In the genomic region with DNA sequence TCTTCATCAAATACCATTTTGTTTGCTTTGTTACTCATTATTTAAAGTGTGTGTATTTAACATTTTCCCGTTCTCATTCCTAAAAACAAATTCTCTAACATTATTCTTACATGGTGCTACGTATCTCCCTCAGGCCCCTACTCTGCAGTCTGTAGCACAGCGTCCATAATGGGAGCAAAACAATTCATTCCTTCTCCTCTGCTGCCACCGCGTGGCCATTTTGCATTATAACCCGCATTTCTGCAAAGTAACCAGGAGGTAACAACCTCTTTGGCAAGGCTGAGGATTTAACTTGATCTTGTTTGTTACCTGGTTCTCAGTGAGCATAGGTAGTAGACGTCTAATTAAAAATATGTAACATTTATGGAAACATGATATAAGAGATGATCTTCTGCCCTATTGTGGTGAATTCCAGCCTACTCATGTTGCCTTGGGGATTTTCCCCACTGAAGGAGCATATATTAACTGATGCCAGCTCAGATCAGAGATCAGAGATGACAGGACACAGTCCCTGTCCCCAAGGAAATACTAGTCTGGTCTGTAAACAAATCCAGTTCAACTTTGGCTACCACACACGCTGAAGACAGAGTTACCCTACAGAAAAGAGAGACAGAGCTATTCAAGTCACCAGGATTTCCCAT, we compare ENCODE assay signal across 8 cellular contexts. TPM values are rescaled to one million over a fixed set of nuclear protein-coding genes. Genes with fewer than 3 reads are reported as not detected.
DNase-seq lines count a peak whose midpoint lies in the region; ATAC-seq and TF ChIP-seq lines count a peak whose summit lies in the region.

No MANE protein-coding gene starts in this region.

- H3K27ac Mint-ChIP-seq in activated T-helper 2 cell treated with anti-CD3 and anti-CD28 coated beads, Interferon-gamma antibody, Interleukin-2, Interleukin-4, amounts not matched to agents 10 μg/mL and 5 μg/mL and 100 μg/mL, durations not matched to agents 14 hours and 24 hours and 36 hours, result no peak overlapping the region

- no peaks in the 10 kb centered on the region for H4K20me1 ChIP-seq in GM23248 (ENCODE audit: insufficient read depth)
- H4K20me1 ChIP-seq in MM.1S (ENCODE audit: insufficient read depth, low read length), result no peaks in the 10 kb centered on the region

- no peak overlapping the region for H3K4me3 Mint-ChIP-seq in activated T-helper 2 cell treated with anti-CD3 and anti-CD28 coated beads, Interferon-gamma antibody, Interleukin-2, Interleukin-4, amounts not matched to agents 10 μg/mL and 5 μg/mL and 100 μg/mL, durations not matched to agents 14 hours and 24 hours and 36 hours (ENCODE audit: low read depth)

- H3K9me2 ChIP-seq in GM23248 (ENCODE audit: insufficient read depth), result no peaks in the 10 kb centered on the region
- no peaks in the 10 kb centered on the region for H3K9me2 ChIP-seq in MM.1S (replicated peaks; ENCODE audit: insufficient read depth, low read length)

- H3K4me3 ChIP-seq in GM23248 (no peak overlapping the region), MM.1S (ENCODE audit: low read length) (no peak overlapping the region), RWPE2 (ENCODE audit: severe bottlenecking) (no peak overlapping the region), foreskin fibroblast (ENCODE audit: low read depth in 1 of 2, low read length in 2 of 2) (no peak overlapping the region), tibial nerve (no peak overlapping the region)

- H3K9ac ChIP-seq in GM23248 (no peak overlapping the region), MM.1S (ENCODE audit: low read length) (no peak overlapping the region)

- peaks cover 2% of the 10 kb centered on the region for H3K27me3 Mint-ChIP-seq in activated T-helper 2 cell treated with anti-CD3 and anti-CD28 coated beads, Interferon-gamma antibody, Interleukin-2, Interleukin-4, amounts not matched to agents 10 μg/mL and 5 μg/mL and 100 μg/mL, durations not matched to agents 14 hours and 24 hours and 36 hours (ENCODE audit: low read depth)

- H3K27me3 ChIP-seq in GM23248 (replicated peaks; ENCODE audit: insufficient read depth) (no peaks in the 10 kb centered on the region), MM.1S (replicated peaks; ENCODE audit: insufficient read depth, low read length) (no peaks in the 10 kb centered on the region), RWPE2 (ENCODE audit: insufficient read depth, poor library complexity, severe bottlenecking) (no peaks in the 10 kb centered on the region), tibial nerve (no peaks in the 10 kb centered on the region)

- H3K36me3 Mint-ChIP-seq in activated T-helper 2 cell treated with anti-CD3 and anti-CD28 coated beads, Interferon-gamma antibody, Interleukin-2, Interleukin-4, amounts not matched to agents 10 μg/mL and 5 μg/mL and 100 μg/mL, durations not matched to agents 14 hours and 24 hours and 36 hours (ENCODE audit: low read depth), result peaks cover 1% of the 10 kb centered on the region

- H3K4me2 ChIP-seq in GM23248 (ENCODE audit: unreplicated experiment), result no peak overlapping the region
- H3K4me2 ChIP-seq in MM.1S (ENCODE audit: low read depth, low read length), result no peak overlapping the region

- H2AFZ ChIP-seq in GM23248 (no peak overlapping the region), MM.1S (ENCODE audit: low read length) (peak overlapping the region; percentile 40; the same call in 1 of the 2 replicates)

- TF ChIP-seq POLR2A in tibial nerve (IDR thresholded peaks at IDR 0.05), result no peak

- DNase-seq in DMS79 treated with DMSO at 0.1 percent for 48 hours (lab: John Stamatoyannopoulos, UW), result peak; percentile 89
- DNase-seq in GM23248, result peak; percentile 79
- peak; percentile 80 for DNase-seq in MM.1S
- no peak for DNase-seq in RWPE2 (ENCODE audit: low spot score)
- peak; percentile 52 for DNase-seq in activated T-helper 2 cell treated with anti-CD3 and anti-CD28 coated beads, Interferon-gamma antibody, Interleukin-2, Interleukin-4, amounts not matched to agents 10 μg/mL and 5 μg/mL and 100 μg/mL, durations not matched to agents 14 hours and 24 hours and 36 hours (ENCODE audit: low spot score)
- DNase-seq in foreskin fibroblast, result peak; percentile 61 to 89
- peak in 51 of 56 donors; percentile 7 to 86 (median 49) for DNase-seq in nucleus accumbens (lab: John Stamatoyannopoulos, UW)
- DNase-seq in tibial nerve (ENCODE audit: low spot score in 2 of 2), result peak; percentile 38 to 60

- H3F3A ChIP-seq in GM23248 (ENCODE audit: insufficient read depth) (no peaks in the 10 kb centered on the region; the same call in none of the 2 replicates), MM.1S (ENCODE audit: insufficient read depth, low read length) (no peaks in the 10 kb centered on the region)

- H3K4me1 ChIP-seq in GM23248 (ENCODE audit: insufficient read depth) (peaks cover 7% of the 10 kb centered on the region; the same call in 1 of the 2 replicates), MM.1S (ENCODE audit: low read length) (no peaks in the 10 kb centered on the region), RWPE2 (ENCODE audit: insufficient read depth, poor library complexity, severe bottlenecking) (no peaks in the 10 kb centered on the region), tibial nerve (peaks cover 0 to 10% (median 0%) of the 10 kb centered on the region in 4 donors)

- H3K79me2 ChIP-seq in GM23248 (ENCODE audit: insufficient read depth) (no peaks in the 10 kb centered on the region), MM.1S (ENCODE audit: low read length) (no peaks in the 10 kb centered on the region)

- TF ChIP-seq CTCF in MM.1S (IDR thresholded peaks at IDR 0.05; ENCODE audit: low read length) (peak; percentile 77), RWPE2 (IDR thresholded peaks at IDR 0.05; ENCODE audit: poor library complexity, severe bottlenecking) (peak; percentile 88), foreskin fibroblast (IDR thresholded peaks at IDR 0.05; ENCODE audit: low read depth, low read length) (peak; percentile 48), tibial nerve (IDR thresholded peaks at IDR 0.05) (peak; percentile 43 to 86 (median 56))

- intact Hi-C loops in activated T-helper 2 cell treated with anti-CD3 and anti-CD28 coated beads, Interferon-gamma antibody, Interleukin-2, Interleukin-4, amounts not matched to agents 10 μg/mL and 5 μg/mL and 100 μg/mL, durations not matched to agents 14 hours and 24 hours and 36 hours (cut with micrococcal nuclease), result loop anchor here (1.0 kb wide), 1 partner anchor 345 kb away; no protein-coding TSS in a partner anchor

- in situ Hi-C loops in GM23248 (cut with MboI), result loop anchor here (5.0 to 25.0 kb wide), 2 partner anchors 343 to 448 kb away; partner anchors contain the start of gene PTGS1

- no peak for TF ChIP-seq EP300 in tibial nerve (IDR thresholded peaks at IDR 0.05)

- H3K9me3 ChIP-seq in GM23248 (ENCODE audit: low read depth) (no peaks in the 10 kb centered on the region), MM.1S (replicated peaks; ENCODE audit: insufficient read depth, low read length) (no peaks in the 10 kb centered on the region), RWPE2 (ENCODE audit: severe bottlenecking) (no peaks in the 10 kb centered on the region), tibial nerve (no peaks in the 10 kb centered on the region)

- peak; percentile 91 for ATAC-seq in RWPE2 (ENCODE audit: low read depth)

- H3K27ac ChIP-seq in GM23248, result no peak overlapping the region
- no peak overlapping the region for H3K27ac ChIP-seq in MM.1S (ENCODE audit: low read length)
- no peak overlapping the region for H3K27ac ChIP-seq in RWPE2 (ENCODE audit: poor library complexity, severe bottlenecking)
- no peak overlapping the region for H3K27ac ChIP-seq in tibial nerve

- H3K36me3 ChIP-seq in GM23248 (ENCODE audit: low read depth) (no peaks in the 10 kb centered on the region), MM.1S (replicated peaks; ENCODE audit: insufficient read depth, low read length) (no peaks in the 10 kb centered on the region), RWPE2 (ENCODE audit: low read depth) (no peaks in the 10 kb centered on the region), tibial nerve (peaks cover 0 to 7% (median 0%) of the 10 kb centered on the region in 3 donors)

- 1% methylated on average over 8 of the region's 8 CpGs for WGBS in GM23248 (ENCODE audit: low coverage in 1 of 2, low lambda C conversion rate in 2 of 2, missing lambda C conversion rate in 2 of 2), 2 experiments
- 4 to 6% methylated on average over 8 of the region's 8 CpGs for WGBS in tibial nerve, 2 donors

- peaks cover 30% of the 10 kb centered on the region for H3K4me1 Mint-ChIP-seq in activated T-helper 2 cell treated with anti-CD3 and anti-CD28 coated beads, Interferon-gamma antibody, Interleukin-2, Interleukin-4, amounts not matched to agents 10 μg/mL and 5 μg/mL and 100 μg/mL, durations not matched to agents 14 hours and 24 hours and 36 hours (ENCODE audit: low read depth)

- peaks cover 8% of the 10 kb centered on the region for H3K9me3 Mint-ChIP-seq in activated T-helper 2 cell treated with anti-CD3 and anti-CD28 coated beads, Interferon-gamma antibody, Interleukin-2, Interleukin-4, amounts not matched to agents 10 μg/mL and 5 μg/mL and 100 μg/mL, durations not matched to agents 14 hours and 24 hours and 36 hours

RNA-seq across cellular contexts. Expression of gene OR1K1, which starts 10.5 kb away (rescaled TPM):
- total RNA-seq in GM23248 (2014; rRNA removed; shearing (Covaris generic)), result not detected in 2 replicates
- polyA plus RNA-seq in GM23248 (2016; fragmentation: Nextera tagmentation; extraction: Ambion mirVana), result not detected in 2 replicates
- not detected in 2 replicates for total RNA-seq in activated T-helper 2 cell treated with anti-CD3 and anti-CD28 coated beads, Interferon-gamma antibody, Interleukin-2, Interleukin-4, amounts not matched to agents 10 μg/mL and 5 μg/mL and 100 μg/mL, durations not matched to agents 14 hours and 24 hours and 36 hours
- total RNA-seq in tibial nerve, result not detected

RNA-seq across cellular contexts. Expression of gene PDCL, which starts 18.0 kb away (rescaled TPM):
- total RNA-seq in GM23248 (2014; rRNA removed; shearing (Covaris generic)), result 25.2 and 31.2 TPM in 2 replicates
- polyA plus RNA-seq in GM23248 (2016; fragmentation: Nextera tagmentation; extraction: Ambion mirVana), result 18.9 and 20.6 TPM in 2 replicates
- total RNA-seq in activated T-helper 2 cell treated with anti-CD3 and anti-CD28 coated beads, Interferon-gamma antibody, Interleukin-2, Interleukin-4, amounts not matched to agents 10 μg/mL and 5 μg/mL and 100 μg/mL, durations not matched to agents 14 hours and 24 hours and 36 hours, result 20.4 and 22.6 TPM in 2 replicates
- 10 to 100 TPM; 18.3 to 23.7 (median 21.4) TPM for total RNA-seq in tibial nerve

RNA-seq across cellular contexts. Expression of gene OR5C1, which starts 21.7 kb away (rescaled TPM):
- not detected in 2 replicates for total RNA-seq in GM23248 (2014; rRNA removed; shearing (Covaris generic))
- polyA plus RNA-seq in GM23248 (2016; fragmentation: Nextera tagmentation; extraction: Ambion mirVana), result not detected in 2 replicates
- not detected in 2 replicates for total RNA-seq in activated T-helper 2 cell treated with anti-CD3 and anti-CD28 coated beads, Interferon-gamma antibody, Interleukin-2, Interleukin-4, amounts not matched to agents 10 μg/mL and 5 μg/mL and 100 μg/mL, durations not matched to agents 14 hours and 24 hours and 36 hours
- not detected for total RNA-seq in tibial nerve
